11 cellular contexts compared by ENCODE assay signal in genomic region chr12:6346235-6346832, GRCh38. TPM values are rescaled to one million over a fixed set of nuclear protein-coding genes. Genes with fewer than 3 reads are reported as not detected.
DNase-seq lines count a peak whose midpoint lies in the region; ATAC-seq, FAIRE-seq and TF ChIP-seq lines count a peak whose summit lies in the region.
"Had no signal": no experiment of that assay in that cellular context is flagged by ENCODE, and none has a peak within 500 bp of the region (broad histone marks: within the 10 kb centered on the region; RNA-seq: fewer than 3 reads in every experiment).

No MANE protein-coding gene starts in this region.

- peaks cover 0 to 6% of the 10 kb centered on the region in 2 donors for H3K9me3 Mint-ChIP-seq in activated naive CD4-positive, alpha-beta T cell treated with anti-CD3 and anti-CD28 coated beads, Interleukin-2, amount 50 U/mL, for 72 hours
- no peaks in the 10 kb centered on the region for H3K9me3 Mint-ChIP-seq in type B pancreatic cell

- H3K27me3 Mint-ChIP-seq in type B pancreatic cell, result no peaks in the 10 kb centered on the region

- H3K27ac Mint-ChIP-seq in activated naive CD4-positive, alpha-beta T cell treated with anti-CD3 and anti-CD28 coated beads, Interleukin-2, amount 50 U/mL, for 72 hours, result peak overlapping the region; percentile 81 to 91
- H3K27ac Mint-ChIP-seq in type B pancreatic cell, result peak overlapping the region; percentile 73
- H3K27ac Mint-ChIP-seq: naive B cell had no signal

- peak overlapping the region; percentile 10 to 99 (median 70) for H3K27ac ChIP-seq in Peyer's patch
- peak overlapping the region; percentile 72 for H3K27ac ChIP-seq in hepatocyte

- peaks cover 21% of the 10 kb centered on the region for H3K4me1 Mint-ChIP-seq in type B pancreatic cell (ENCODE audit: unreplicated experiment)

- H3K4me3 Mint-ChIP-seq in type B pancreatic cell, result no peak overlapping the region

- WGBS in hepatocyte (ENCODE audit: low lambda C conversion rate, missing lambda C conversion rate), result 93% methylated on average over 5 of the region's 5 CpGs

- no peaks in the 10 kb centered on the region for H3K36me3 Mint-ChIP-seq in activated naive CD4-positive, alpha-beta T cell treated with anti-CD3 and anti-CD28 coated beads, Interleukin-2, amount 50 U/mL, for 72 hours
- H3K36me3 Mint-ChIP-seq in type B pancreatic cell, result peaks cover 6% of the 10 kb centered on the region

- DNase-seq in activated naive CD4-positive, alpha-beta T cell treated with anti-CD3 and anti-CD28 coated beads, Interleukin-2, amount 50 U/mL, for 72 hours (ENCODE audit: low spot score in 2 of 2), result no peak
- no peak for DNase-seq in activated naive CD4-positive, alpha-beta T cell (lab: John Stamatoyannopoulos, UW)
- DNase-seq in Peyer's patch (no peak), hepatocyte (ENCODE audit: low spot score) (no peak), type B pancreatic cell (ENCODE audit: extremely low spot score, unreplicated experiment) (no peak), D341Med (ENCODE audit: low spot score) (no peak), hepatic stellate cell (ENCODE audit: low spot score) (no peak), GM12891 (ENCODE audit: insufficient read length, low spot score) (no peak)
- DNase-seq: activated CD4-positive, alpha-beta T cell treated with anti-CD3 and anti-CD28 coated beads, Interleukin-2, amount 50 U/mL, for 1 hour; BE2C; naive B cell had no signal

- H3K9me3 ChIP-seq in Peyer's patch (no peaks in the 10 kb centered on the region), hepatocyte (ENCODE audit: low read depth) (no peaks in the 10 kb centered on the region)

- H3K4me3 ChIP-seq in Peyer's patch (no peak overlapping the region), hepatocyte (no peak overlapping the region)

- H3K4me1 ChIP-seq in Peyer's patch, result peaks cover 8 to 42% (median 9%) of the 10 kb centered on the region in 4 donors
- H3K4me1 ChIP-seq in hepatocyte (ENCODE audit: insufficient read depth), result peaks cover 29% of the 10 kb centered on the region

- no peaks in the 10 kb centered on the region for H3K27me3 ChIP-seq in Peyer's patch
- no peaks in the 10 kb centered on the region for H3K27me3 ChIP-seq in hepatocyte
- H3K27me3 ChIP-seq: BE2C had no signal

- no peak for FAIRE-seq in GM12891 (lab: Jason Lieb, UNC)

- H3K79me2 ChIP-seq in hepatocyte, result peaks cover 14% of the 10 kb centered on the region

- H3K9me2 ChIP-seq in hepatocyte (replicated peaks; ENCODE audit: insufficient read depth), result no peaks in the 10 kb centered on the region

- no peak for ATAC-seq in activated naive CD4-positive, alpha-beta T cell treated with anti-CD3 and anti-CD28 coated beads, Interleukin-2, amount 50 U/mL, for 72 hours

- TF ChIP-seq CTCF in Peyer's patch (IDR thresholded peaks at IDR 0.05), result no peak
- TF ChIP-seq CTCF in hepatocyte (IDR thresholded peaks at IDR 0.05; ENCODE audit: poor library complexity), result no peak
- no peak for TF ChIP-seq CTCF in type B pancreatic cell (conservative IDR thresholded peaks at IDR 0.05)

- H3K4me2 ChIP-seq in hepatocyte, result no peak overlapping the region

- H3K36me3 ChIP-seq in Peyer's patch (no peaks in the 10 kb centered on the region), hepatocyte (replicated peaks; ENCODE audit: insufficient read depth, low read depth) (no peaks in the 10 kb centered on the region)
- H3K36me3 ChIP-seq: BE2C had no signal

- no peak for TF ChIP-seq POLR2A in Peyer's patch (IDR thresholded peaks at IDR 0.05)
- no peak for TF ChIP-seq POLR2A in GM12891 (IDR thresholded peaks at IDR 0.05; ENCODE audit: low read depth, low read length)

- H2AFZ ChIP-seq in hepatocyte, result no peak overlapping the region

- H4K20me1 ChIP-seq in hepatocyte (ENCODE audit: insufficient read depth, poor library complexity, severe bottlenecking), result no peaks in the 10 kb centered on the region

TF ChIP-seq in GM12891, 5 proteins besides CTCF, POLR2A, EP300 and RAD21:
- TF ChIP-seq PAX5 (IDR thresholded peaks at IDR 0.05; ENCODE audit: insufficient read depth, low read length, severe bottlenecking), result no peak
- TF ChIP-seq SPI1 (IDR thresholded peaks at IDR 0.05; ENCODE audit: low read depth, low read length), result no peak
- TF ChIP-seq POU2F2 (IDR thresholded peaks at IDR 0.05; ENCODE audit: low read depth, low read length), result no peak
- TF ChIP-seq TAF1 (IDR thresholded peaks at IDR 0.05; ENCODE audit: low read depth, low read length), result no peak

RNA-seq across cellular contexts. Expression of gene TNFRSF1A, which starts 4.5 kb away (rescaled TPM):
- total RNA-seq in activated naive CD4-positive, alpha-beta T cell treated with anti-CD3 and anti-CD28 coated beads, Interleukin-2, amount 50 U/mL, for 72 hours, result 10 to 100 TPM; 49.3 to 62.6 TPM
- total RNA-seq in Peyer's patch, result 100 to 1,000 TPM in 3 of 4 donors, 10 to 100 TPM in 1; 90.8 to 547 (median 393) TPM
- 110 and 147 TPM in 2 replicates for total RNA-seq in hepatocyte
- 168 and 188 TPM in 2 replicates for polyA plus RNA-seq in hepatocyte
- 79.1 and 222 TPM in 2 replicates for total RNA-seq in type B pancreatic cell (ENCODE audit: low replicate concordance)
- 8.1 TPM for polyA plus RNA-seq in GM12891 (2012; ENCODE audit: low read depth, missing spikeins)

RNA-seq across cellular contexts. Expression of gene SCNN1A, which starts 29.0 kb away (rescaled TPM):
- 1 to 10 TPM; 1.1 to 2.8 TPM for total RNA-seq in activated naive CD4-positive, alpha-beta T cell treated with anti-CD3 and anti-CD28 coated beads, Interleukin-2, amount 50 U/mL, for 72 hours
- total RNA-seq in Peyer's patch (100 to 1,000 TPM in 3 of 4 donors, 10 to 100 TPM in 1; 93.3 to 275 (median 143) TPM), hepatocyte (21.7 and 28.6 TPM in 2 replicates), type B pancreatic cell (ENCODE audit: low replicate concordance) (29.2 and 72.7 TPM in 2 replicates)
- 28.4 and 30.0 TPM in 2 replicates for polyA plus RNA-seq in hepatocyte
- polyA plus RNA-seq in GM12891 (2012; ENCODE audit: low read depth, missing spikeins), result 0.12 TPM

RNA-seq across cellular contexts. Expression of gene PLEKHG6, which starts 35.9 kb away (rescaled TPM):
- not detected for total RNA-seq in activated naive CD4-positive, alpha-beta T cell treated with anti-CD3 and anti-CD28 coated beads, Interleukin-2, amount 50 U/mL, for 72 hours
- total RNA-seq in Peyer's patch, result 100 to 1,000 TPM; 145 to 543 (median 176) TPM
- 36.3 and 85.7 TPM in 2 replicates for total RNA-seq in hepatocyte
- 43.6 and 52.2 TPM in 2 replicates for polyA plus RNA-seq in hepatocyte
- 32.4 and 115 TPM in 2 replicates for total RNA-seq in type B pancreatic cell (ENCODE audit: low replicate concordance)
- polyA plus RNA-seq in GM12891 (2012; ENCODE audit: low read depth, missing spikeins), result 3.2 TPM

RNA-seq across cellular contexts. Expression of gene LTBR, which starts 37.6 kb away (rescaled TPM):
- total RNA-seq in activated naive CD4-positive, alpha-beta T cell treated with anti-CD3 and anti-CD28 coated beads, Interleukin-2, amount 50 U/mL, for 72 hours, result 1 to 10 TPM; 2.0 to 3.1 TPM
- 100 to 1,000 TPM; 113 to 313 (median 294) TPM for total RNA-seq in Peyer's patch
- 35.4 and 42.4 TPM in 2 replicates for total RNA-seq in hepatocyte
- 75.2 and 79.8 TPM in 2 replicates for polyA plus RNA-seq in hepatocyte
- 18.5 and 98.5 TPM in 2 replicates for total RNA-seq in type B pancreatic cell (ENCODE audit: low replicate concordance)
- polyA plus RNA-seq in GM12891 (2012; ENCODE audit: low read depth, missing spikeins), result 3.5 TPM

Comparison
In these comparisons a context has a peak if more than half of its experiments do, and no peak if none do; other contexts are left out.
1. RNA of gene PLEKHG6, which starts 35.9 kb away (total RNA-seq): 145 to 543 TPM in Peyer's patch, 36.3 to 85.7 TPM in hepatocyte and 32.4 to 115 TPM in type B pancreatic cell; not detected in activated naive CD4-positive, alpha-beta T cell treated with anti-CD3 and anti-CD28 coated beads, Interleukin-2, amount 50 U/mL, for 72 hours; every median in the first group is over 10 times any median in the second.